8 cellular contexts compared by ENCODE assay signal in the genomic region with DNA sequence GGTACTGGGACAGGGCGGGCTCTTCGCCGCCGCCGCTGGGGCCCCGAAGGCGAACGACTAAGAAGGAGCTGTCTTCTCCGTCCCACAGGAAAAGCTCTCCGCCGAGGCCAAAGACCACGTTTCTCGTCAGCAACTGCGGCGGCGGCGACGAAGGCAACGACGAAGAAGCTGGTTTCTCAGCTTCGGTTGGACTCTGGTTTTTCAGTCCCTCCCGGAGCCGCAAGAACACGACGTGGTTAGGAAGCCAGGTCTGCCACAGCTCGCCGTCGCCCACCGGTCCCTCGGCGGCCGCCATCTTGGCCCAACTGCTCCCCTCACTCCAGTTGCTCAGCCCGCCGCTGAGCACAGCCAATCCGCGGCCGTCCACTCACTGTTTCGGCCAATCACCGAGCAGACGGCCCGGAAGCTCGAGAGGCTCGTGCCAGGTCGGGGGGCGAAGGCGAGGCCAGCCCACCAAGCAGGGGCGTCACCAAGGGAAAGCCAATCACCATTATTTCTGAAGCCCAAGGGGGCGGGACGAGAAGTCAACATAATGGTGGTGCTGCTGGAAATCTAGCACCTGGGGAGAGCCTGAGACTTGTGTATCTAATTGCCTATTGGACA. TPM values are rescaled to one million over a fixed set of nuclear protein-coding genes. Genes with fewer than 3 reads are reported as not detected.
A peak's percentile ranks its signal among the peaks of the same experiment; 100 is the strongest.
DNase-seq lines count a peak whose midpoint lies in the region; ATAC-seq and TF ChIP-seq lines count a peak whose summit lies in the region.

A gene (minus strand): TSS at position 307 of the 603 bp plus-strand sequence. CDS start 12 bp downstream, at position 295.

- ATAC-seq in GM18499 (IDR thresholded peaks at IDR 0.05; ENCODE audit: insufficient read depth, unreplicated experiment) = peak; percentile 78
- peak; percentile 88 for ATAC-seq in HG02943 (IDR thresholded peaks at IDR 0.05; ENCODE audit: low read depth, unreplicated experiment)

- H3K9me3 ChIP-seq in right atrium auricular region (no peaks in the 10 kb centered on the region), uterus (no peaks in the 10 kb centered on the region)

- TF ChIP-seq POLR2A in uterus (IDR thresholded peaks at IDR 0.05) = peak; percentile 57 to 80

- intact Hi-C loops in T-helper 2 cell treated with Interferon-gamma antibody and Interleukin-4, amounts not matched to agents 100 ng/mL and 5 ng/mL, for 36 hours (cut with micrococcal nuclease) = loop anchor here (1.0 kb wide), 2 partner anchors 20 to 67 kb away; a partner anchor contains a TSS
- intact Hi-C loops in uterus (cut with DNase I; ENCODE audit: low total_unique reads) = no loop called here

- H3K27me3 ChIP-seq in right atrium auricular region (no peaks in the 10 kb centered on the region), uterus (no peaks in the 10 kb centered on the region)

- H3K4me1 ChIP-seq in right atrium auricular region (peaks cover 0 to 36% of the 10 kb centered on the region in 2 donors), uterus (peaks cover 0 to 6% of the 10 kb centered on the region in 2 donors)

- DNase-seq in NCI-H187 treated with DMSO at 0.1 percent for 48 hours (lab: John Stamatoyannopoulos, UW) (peak; percentile 66), anterior cingulate cortex (lab: John Stamatoyannopoulos, UW) (peak; percentile 89 to 99 (median 97)), right atrium auricular region (ENCODE audit: low spot score) (peak; percentile 98), pulmonary artery endothelial cell (ENCODE audit: low read depth, low spot score) (peak; percentile 94), uterus (peak; percentile 95 to 97)

- TF ChIP-seq CTCF in right atrium auricular region (IDR thresholded peaks at IDR 0.05) = no peak
- peak in 1 of 4 experiments; percentile 3 for TF ChIP-seq CTCF in uterus (IDR thresholded peaks at IDR 0.05)

- H3K4me3 ChIP-seq in right atrium auricular region = peak within 1 kb of the TSS; percentile 76 to 92
- H3K4me3 ChIP-seq in uterus = peak within 1 kb of the TSS; percentile 74 to 87

- H3K36me3 ChIP-seq in right atrium auricular region = peaks cover 37% of the 10 kb centered on the region
- no peaks in the 10 kb centered on the region for H3K36me3 ChIP-seq in uterus

- H3K27ac ChIP-seq in right atrium auricular region = peak within 1 kb of the TSS; percentile 84 to 90
- H3K27ac ChIP-seq in uterus = peak within 1 kb of the TSS; percentile 92

RNA-seq across cellular contexts. Expression of the gene that starts here (rescaled TPM):
- 96.4 and 97.0 TPM in 2 replicates for total RNA-seq in T-helper 2 cell treated with Interferon-gamma antibody and Interleukin-4, amounts not matched to agents 100 ng/mL and 5 ng/mL, for 36 hours
- total RNA-seq in right atrium auricular region (10 to 100 TPM; 21.7 to 48.2 TPM), pulmonary artery endothelial cell (124 and 174 TPM in 2 replicates), uterus (10 to 100 TPM; 24.7 to 69.8 (median 52.3) TPM)

Comparison
In these comparisons a context has a peak if more than half of its experiments do, and no peak if none do; other contexts are left out.
1. Peak in every context shown above with its lines: DNase-seq, ATAC-seq, H3K4me3 ChIP-seq and H3K27ac ChIP-seq.